Comparison of ENCODE assay signal across 15 cellular contexts in the genomic region with DNA sequence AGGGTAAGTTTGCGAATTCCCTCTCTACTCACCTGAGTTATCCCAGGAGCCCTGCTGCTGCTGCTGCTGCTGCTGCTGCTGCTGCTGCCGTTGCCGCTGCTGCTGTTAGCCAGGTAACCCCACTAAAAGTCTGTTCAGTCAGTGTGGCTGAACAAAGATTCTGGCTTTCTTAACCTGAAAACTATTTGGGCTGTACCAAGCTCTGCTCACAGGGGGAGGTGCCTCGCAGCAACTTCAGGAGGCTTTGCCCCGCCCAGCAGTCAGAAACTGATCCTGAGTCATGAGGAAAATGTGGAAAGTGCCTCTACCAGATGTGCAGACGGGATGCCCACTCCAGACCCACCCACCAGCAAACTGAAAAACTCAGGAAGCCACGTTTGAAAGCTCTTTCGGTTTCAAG. TPM values are rescaled to one million over a fixed set of nuclear protein-coding genes. Genes with fewer than 3 reads are reported as not detected.
DNase-seq lines count a peak whose midpoint lies in the region; ATAC-seq and TF ChIP-seq lines count a peak whose summit lies in the region.
"Had no signal": no experiment of that assay in that cellular context is flagged by ENCODE, and none has a peak within 500 bp of the region (broad histone marks: within the 10 kb centered on the region; RNA-seq: fewer than 3 reads in every experiment).

A gene with protein sequence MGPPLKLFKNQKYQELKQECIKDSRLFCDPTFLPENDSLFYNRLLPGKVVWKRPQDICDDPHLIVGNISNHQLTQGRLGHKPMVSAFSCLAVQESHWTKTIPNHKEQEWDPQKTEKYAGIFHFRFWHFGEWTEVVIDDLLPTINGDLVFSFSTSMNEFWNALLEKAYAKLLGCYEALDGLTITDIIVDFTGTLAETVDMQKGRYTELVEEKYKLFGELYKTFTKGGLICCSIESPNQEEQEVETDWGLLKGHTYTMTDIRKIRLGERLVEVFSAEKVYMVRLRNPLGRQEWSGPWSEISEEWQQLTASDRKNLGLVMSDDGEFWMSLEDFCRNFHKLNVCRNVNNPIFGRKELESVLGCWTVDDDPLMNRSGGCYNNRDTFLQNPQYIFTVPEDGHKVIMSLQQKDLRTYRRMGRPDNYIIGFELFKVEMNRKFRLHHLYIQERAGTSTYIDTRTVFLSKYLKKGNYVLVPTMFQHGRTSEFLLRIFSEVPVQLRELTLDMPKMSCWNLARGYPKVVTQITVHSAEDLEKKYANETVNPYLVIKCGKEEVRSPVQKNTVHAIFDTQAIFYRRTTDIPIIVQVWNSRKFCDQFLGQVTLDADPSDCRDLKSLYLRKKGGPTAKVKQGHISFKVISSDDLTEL (minus strand): TSS at position 145 of the 400 bp plus-strand sequence. CDS start 6,547 bp downstream, outside the sequence.

- no peak within 1 kb of the TSS for H3K9ac ChIP-seq in NT2/D1 (ENCODE audit: insufficient read length, low read depth)
- H3K9ac ChIP-seq in neuronal stem cell (ENCODE audit: low read depth, low read length, poor library complexity), result no peak within 1 kb of the TSS

- peaks cover 12% of the 10 kb centered on the region for H3K27me3 Mint-ChIP-seq in Calu3 (ENCODE audit: unreplicated experiment)

- peak within 1 kb of the TSS; percentile 43 for H3K4me2 ChIP-seq in neuronal stem cell (ENCODE audit: insufficient read depth, low read length, poor library complexity, severe bottlenecking)
- H3K4me2 ChIP-seq: PC-9 had no signal

- WGBS in neuronal stem cell (ENCODE audit: extremely low coverage in 2 of 2, insufficient read length in 2 of 2, insufficient replicate concordance in 1 of 2), 2 donors, result no CpG with 5 or more reads among the region's 8 CpGs

- BruUV-seq in Calu3 (replicated peaks; lab: Mats Ljungman, UMichigan), result no TSS peak

- no peak for ATAC-seq in GM21515 (IDR thresholded peaks at IDR 0.05; ENCODE audit: unreplicated experiment)
- no peak for ATAC-seq in GM19035 (IDR thresholded peaks at IDR 0.05; ENCODE audit: unreplicated experiment)
- ATAC-seq in HG02981 (IDR thresholded peaks at IDR 0.05; ENCODE audit: unreplicated experiment), result no peak

- no peak within 1 kb of the TSS for H2BK12ac ChIP-seq in neuronal stem cell (ENCODE audit: low read length)

- CTCF ChIA-PET in Calu3 (lab: Charles Lee), result no interaction called here

- TF ChIP-seq CTCF in Calu3 (IDR thresholded peaks at IDR 0.05; ENCODE audit: unreplicated experiment), result no peak

- no peaks in the 10 kb centered on the region for H3K4me1 ChIP-seq in NT2/D1 (ENCODE audit: insufficient read depth, insufficient read length)
- H3K4me1 ChIP-seq in neuronal stem cell (ENCODE audit: control insufficient read depth in 2 of 2, insufficient read depth in 1 of 2, low read depth in 1 of 2, low read length in 2 of 2), result peaks cover 0 to 2% of the 10 kb centered on the region in 2 donors
- H3K4me1 ChIP-seq: ascending aorta, lower lobe of right lung, sigmoid colon had no signal

- no peak within 1 kb of the TSS for H2BK120ac ChIP-seq in neuronal stem cell (ENCODE audit: low read depth, low read length)

- DNase-seq in Calu3 (peak; percentile 9), NT2/D1 (ENCODE audit: low read depth, low spot score) (peak; percentile 16), fibroblast of the conjunctiva (ENCODE audit: low read depth) (peak; percentile 9), neuronal stem cell (ENCODE audit: low spot score) (peak; percentile 8), inferior parietal cortex (ENCODE audit: extremely low spot score) (no peak)
- DNase-seq: activated CD8-positive, alpha-beta memory T cell treated with anti-CD3 and anti-CD28 coated beads, Interleukin-2, amount 50 U/mL, for 48 hours; AML-193; lower lobe of right lung; NCI-H2081 treated with DMSO at 0.1 percent for 48 hours; PC-9; sigmoid colon had no signal

- H3K18ac ChIP-seq in neuronal stem cell (ENCODE audit: low read length), result no peak within 1 kb of the TSS

- H3K79me1 ChIP-seq in neuronal stem cell (ENCODE audit: low read depth, low read length), result no peaks in the 10 kb centered on the region

- H4K91ac ChIP-seq in neuronal stem cell (ENCODE audit: low read depth, low read length, poor library complexity), result no peak within 1 kb of the TSS

- no peaks in the 10 kb centered on the region for H3K4me1 Mint-ChIP-seq in Calu3 (ENCODE audit: low read depth, unreplicated experiment)

- H3K23ac ChIP-seq in neuronal stem cell (ENCODE audit: low read depth, low read length, poor library complexity), result no peak within 1 kb of the TSS

- H3K27me3 ChIP-seq in NT2/D1 (ENCODE audit: insufficient read depth, insufficient read length) (no peaks in the 10 kb centered on the region), neuronal stem cell (ENCODE audit: control insufficient read depth in 3 of 3, insufficient read depth in 3 of 3, low read depth in 1 of 3, low read length in 3 of 3) (peaks cover 0 to 23% (median 0%) of the 10 kb centered on the region in 3 experiments)
- H3K27me3 ChIP-seq: ascending aorta had no signal

- peak within 1 kb of the TSS; percentile 9 for H3K4me3 ChIP-seq in NT2/D1 (ENCODE audit: insufficient read length, low read depth)
- peak within 1 kb of the TSS in 1 of 2 donors; percentile 75 for H3K4me3 ChIP-seq in neuronal stem cell (ENCODE audit: low read length in 2 of 2)
- H3K4me3 ChIP-seq: ascending aorta, lower lobe of right lung, PC-9 had no signal

- H2BK15ac ChIP-seq in neuronal stem cell (ENCODE audit: low read length), result no peak within 1 kb of the TSS

- H2BK5ac ChIP-seq in neuronal stem cell (ENCODE audit: low read length), result no peak within 1 kb of the TSS

- no peak within 1 kb of the TSS for H3K14ac ChIP-seq in neuronal stem cell (ENCODE audit: low read length)

- H3K27ac Mint-ChIP-seq in Calu3 (ENCODE audit: unreplicated experiment), result no peak within 1 kb of the TSS

- no peak within 1 kb of the TSS for H2AFZ ChIP-seq in neuronal stem cell (ENCODE audit: low read length)
- H2AFZ ChIP-seq: PC-9 had no signal

- H3K36me3 ChIP-seq in NT2/D1 (ENCODE audit: insufficient read depth, insufficient read length, low read length) (no peaks in the 10 kb centered on the region), neuronal stem cell (replicated peaks in 1 of 2; ENCODE audit: control insufficient read depth in 2 of 2, insufficient read depth in 2 of 2, low read length in 2 of 2) (no peaks in the 10 kb centered on the region)
- H3K36me3 ChIP-seq: ascending aorta, lower lobe of right lung, sigmoid colon had no signal

- intact Hi-C loops in Calu3 (cut with micrococcal nuclease; ENCODE audit: unreplicated experiment), result no loop called here

- H3K9me3 Mint-ChIP-seq in Calu3 (ENCODE audit: low read depth, unreplicated experiment), result no peaks in the 10 kb centered on the region

- no peak within 1 kb of the TSS for H3K4me3 Mint-ChIP-seq in Calu3 (ENCODE audit: low read depth, unreplicated experiment)

- H2AK5ac ChIP-seq in neuronal stem cell (ENCODE audit: low read depth, low read length), result no peak within 1 kb of the TSS

- no peak within 1 kb of the TSS for H4K8ac ChIP-seq in neuronal stem cell (ENCODE audit: low read depth, low read length)

- no peak within 1 kb of the TSS for H3K4ac ChIP-seq in neuronal stem cell (ENCODE audit: low read length)

- H3K27ac ChIP-seq in neuronal stem cell (replicated peaks; ENCODE audit: low read length), result no peak within 1 kb of the TSS
- H3K27ac ChIP-seq: ascending aorta, lower lobe of right lung, PC-9, sigmoid colon had no signal

- H3K9me3 ChIP-seq in NT2/D1 (ENCODE audit: insufficient read depth, low read length) (no peaks in the 10 kb centered on the region), neuronal stem cell (replicated peaks in 1 of 2; ENCODE audit: control insufficient read depth in 2 of 2, insufficient read depth in 1 of 2, low read depth in 1 of 2, low read length in 2 of 2) (no peaks in the 10 kb centered on the region)
- H3K9me3 ChIP-seq: ascending aorta, lower lobe of right lung, sigmoid colon had no signal

- H3K36me3 Mint-ChIP-seq in Calu3 (ENCODE audit: insufficient read depth, unreplicated experiment), result no peaks in the 10 kb centered on the region

RNA-seq across cellular contexts. Expression of the gene that starts here (rescaled TPM):
- total RNA-seq in Calu3 (2022), result 0.09 and 0.27 TPM in 2 replicates
- polyA plus RNA-seq in neuronal stem cell (2013, experiment 1 of 2), result 86.3 TPM
- polyA plus RNA-seq in neuronal stem cell (2013, experiment 2 of 2), result 85.0 TPM
- total RNA-seq: lower lobe of right lung, PC-9 had no signal

Comparison
In these comparisons a context has a peak if more than half of its experiments do, and no peak if none do; other contexts are left out.
1. Peak in DNase-seq in Calu3; RNA of the gene not detected or under 1 TPM.